In the genomic region with DNA sequence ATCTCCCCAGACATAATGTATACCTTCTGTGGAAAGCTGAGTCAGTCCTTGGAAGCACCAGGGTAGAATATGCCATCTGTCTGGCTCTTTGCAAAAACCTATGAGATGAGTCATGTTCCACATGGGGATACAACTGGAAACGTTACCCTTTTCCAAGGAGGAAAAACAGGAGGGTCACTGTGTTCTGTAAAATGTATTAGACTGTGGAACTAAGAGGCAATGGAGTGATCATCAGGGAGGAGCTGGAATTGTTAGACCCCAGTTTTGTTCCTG, we compare ENCODE assay signal across 11 cellular contexts. TPM values are rescaled to one million over a fixed set of nuclear protein-coding genes. Genes with fewer than 3 reads are reported as not detected.
DNase-seq lines count a peak whose midpoint lies in the region; ATAC-seq and TF ChIP-seq lines count a peak whose summit lies in the region.
"Had no signal": no experiment of that assay in that cellular context is flagged by ENCODE, and none has a peak within 500 bp of the region (broad histone marks: within the 10 kb centered on the region; RNA-seq: fewer than 3 reads in every experiment).

No MANE protein-coding gene starts in this region.

- H3K4me1 Mint-ChIP-seq in HFFc6 (ENCODE audit: low read depth) (peaks cover 21% of the 10 kb centered on the region), glutamatergic neuron (ENCODE audit: low read depth, unreplicated experiment) (peaks cover 14% of the 10 kb centered on the region)
- H3K4me1 Mint-ChIP-seq: activated naive CD4-positive, alpha-beta T cell treated with anti-CD3 and anti-CD28 coated beads, Interleukin-2, amount 10 ng/mL, durations not matched to agents 7 days and 5 days had no signal

- H3K27ac Mint-ChIP-seq in HFFc6 (peak overlapping the region; percentile 71), glutamatergic neuron (ENCODE audit: unreplicated experiment) (peak overlapping the region; percentile 97)

- peaks cover 4% of the 10 kb centered on the region for H3K27me3 Mint-ChIP-seq in HFFc6 (ENCODE audit: insufficient read depth)
- peaks cover 5% of the 10 kb centered on the region for H3K27me3 Mint-ChIP-seq in glutamatergic neuron (ENCODE audit: unreplicated experiment)
- H3K27me3 Mint-ChIP-seq: activated naive CD4-positive, alpha-beta T cell treated with anti-CD3 and anti-CD28 coated beads, Interleukin-2, amount 10 ng/mL, durations not matched to agents 7 days and 5 days had no signal

- peak overlapping the region; percentile 5 for H3K27ac ChIP-seq in temporal lobe (ENCODE audit: low read depth, low read length)
- H3K27ac ChIP-seq: epithelial cell of prostate, suprapubic skin had no signal

- H3K4me3 Mint-ChIP-seq in HFFc6, result peak overlapping the region; percentile 39
- peak overlapping the region; percentile 71 for H3K4me3 Mint-ChIP-seq in glutamatergic neuron (ENCODE audit: unreplicated experiment)
- H3K4me3 Mint-ChIP-seq: activated naive CD4-positive, alpha-beta T cell treated with anti-CD3 and anti-CD28 coated beads, Interleukin-2, amount 10 ng/mL, durations not matched to agents 7 days and 5 days had no signal

- DNase-seq in HFFc6 (peak; percentile 85), amniotic epithelial cell (ENCODE audit: low read depth) (peak; percentile 88), glutamatergic neuron (no peak), SHP77 (lab: John Stamatoyannopoulos, UW) (no peak), DMS153 treated with DMSO at 0.1 percent for 48 hours (lab: John Stamatoyannopoulos, UW; ENCODE audit: unreplicated experiment) (no peak)
- DNase-seq: activated naive CD4-positive, alpha-beta T cell treated with anti-CD3 and anti-CD28 coated beads, Interleukin-2, amount 10 ng/mL, durations not matched to agents 7 days and 5 days; mesendoderm had no signal

- TF ChIP-seq CTCF in HFFc6 (IDR thresholded peaks at IDR 0.05), result no peak
- TF ChIP-seq CTCF in glutamatergic neuron (IDR thresholded peaks at IDR 0.05; ENCODE audit: partially characterized antibody, unreplicated experiment), result no peak

- no peak for ATAC-seq in HG03039 (IDR thresholded peaks at IDR 0.05; ENCODE audit: unreplicated experiment)

- H3K9me3 Mint-ChIP-seq in HFFc6 (no peaks in the 10 kb centered on the region), glutamatergic neuron (ENCODE audit: unreplicated experiment) (peaks cover 2% of the 10 kb centered on the region)
- H3K9me3 Mint-ChIP-seq: activated naive CD4-positive, alpha-beta T cell treated with anti-CD3 and anti-CD28 coated beads, Interleukin-2, amount 10 ng/mL, durations not matched to agents 7 days and 5 days had no signal

- H3K36me3 Mint-ChIP-seq in HFFc6 (ENCODE audit: low read depth) (peaks cover 56% of the 10 kb centered on the region), glutamatergic neuron (ENCODE audit: unreplicated experiment) (no peaks in the 10 kb centered on the region)

RNA-seq across cellular contexts. Expression of a gene that starts 16.1 kb away (rescaled TPM):
- 100 to 1,000 TPM; 194 to 228 (median 217) TPM for total RNA-seq in HFFc6 (2021; fragmentation: NEBNext Ultra II Directional; extraction: Animal tissue kit (Norgen Biotek cat#: 25700))
- total RNA-seq in glutamatergic neuron (ENCODE audit: unreplicated experiment) (250 TPM), temporal lobe (74.5 TPM)

RNA-seq across cellular contexts. Expression of a gene that starts 40.1 kb away (rescaled TPM):
- total RNA-seq in HFFc6 (2021; fragmentation: NEBNext Ultra II Directional; extraction: Animal tissue kit (Norgen Biotek cat#: 25700)), result 10 to 100 TPM; 85.4 to 98.6 (median 90.6) TPM
- total RNA-seq in glutamatergic neuron (ENCODE audit: unreplicated experiment) (79.4 TPM), temporal lobe (47.0 TPM)

RNA-seq across cellular contexts. Expression of a gene that starts 43.7 kb away (rescaled TPM):
- 10 to 100 TPM; 14.6 to 18.3 (median 15.9) TPM for total RNA-seq in HFFc6 (2021; fragmentation: NEBNext Ultra II Directional; extraction: Animal tissue kit (Norgen Biotek cat#: 25700))
- total RNA-seq in glutamatergic neuron (ENCODE audit: unreplicated experiment), result 34.4 TPM
- total RNA-seq in temporal lobe, result 7.9 TPM

RNA-seq across cellular contexts. Expression of a gene that starts 48.4 kb away (rescaled TPM):
- 10 to 100 TPM; 57.8 to 87.4 (median 73.9) TPM for total RNA-seq in HFFc6 (2021; fragmentation: NEBNext Ultra II Directional; extraction: Animal tissue kit (Norgen Biotek cat#: 25700))
- total RNA-seq in glutamatergic neuron (ENCODE audit: unreplicated experiment) (125 TPM), temporal lobe (54.1 TPM)

Comparison
In these comparisons a context has a peak if more than half of its experiments do, and no peak if none do; other contexts are left out.
1. DNase-seq: peak in HFFc6 (single experiment) and amniotic epithelial cell (single experiment); none in glutamatergic neuron (single experiment), SHP77 (0 of 2) and DMS153 treated with DMSO at 0.1 percent for 48 hours (single experiment).